In the genomic region with DNA sequence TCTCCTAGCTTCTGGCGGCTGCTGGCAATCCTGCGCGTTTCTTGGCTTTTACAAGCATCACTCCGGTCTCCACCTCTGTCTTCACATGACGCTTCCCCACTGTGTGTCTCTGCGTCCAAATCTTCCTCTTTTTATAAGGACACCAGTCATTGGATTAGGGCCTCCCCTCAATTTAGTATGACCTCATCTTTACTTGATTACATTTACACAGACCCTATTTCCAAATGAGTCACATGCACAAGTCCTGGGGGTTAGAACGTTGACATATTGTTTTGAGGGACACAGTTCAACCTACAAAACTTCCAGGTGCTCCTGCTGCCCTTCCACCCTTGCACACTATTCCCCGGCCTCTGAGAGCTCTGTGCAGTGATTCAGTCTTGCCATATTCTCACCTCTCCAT, we compare ENCODE assay signal across 24 cellular contexts.
DNase-seq lines count a peak whose midpoint lies in the region; ATAC-seq, FAIRE-seq and TF ChIP-seq lines count a peak whose summit lies in the region.
"Had no signal": no experiment of that assay in that cellular context is flagged by ENCODE, and none has a peak within 500 bp of the region (broad histone marks: within the 10 kb centered on the region; RNA-seq: fewer than 3 reads in every experiment).

No MANE protein-coding gene starts in this region.

- POLR2A ChIA-PET in HepG2 (lab: Yijun Ruan, JAX) = no interaction called here

- TF ChIP-seq EP300 in HepG2 (IDR thresholded peaks at IDR 0.05; ENCODE audit: low read depth in 2 of 2, low read length in 2 of 2) (no peak), HepG2 (CRISPR knock-in tag; IDR thresholded peaks at IDR 0.05; ENCODE audit: borderline replicate concordance) (no peak)

- intact Hi-C loops in HepG2 (cut with micrococcal nuclease; ENCODE audit: unreplicated experiment) = no loop called here
- intact Hi-C loops in right lobe of liver (cut with DNase I) = no loop called here

- no TSS peak for BruUV-seq in HepG2 (replicated peaks; lab: Mats Ljungman, UMichigan)

- no peak overlapping the region for H3K27ac ChIP-seq in HepG2 (ENCODE audit: extremely low read length, insufficient read depth, low read length)
- no peak overlapping the region for H3K27ac ChIP-seq in right lobe of liver
- H3K27ac ChIP-seq in endodermal cell (ENCODE audit: low read depth, low read length) = no peak overlapping the region
- H3K27ac ChIP-seq: A549; BLaER1 treated with 17β-estradiol and CSF1 and Interleukin-3, amounts not matched to agents 10 nM and 100 nM had no signal

- H3K9me3 ChIP-seq in HepG2 (ENCODE audit: low read length) (no peaks in the 10 kb centered on the region), right lobe of liver (no peaks in the 10 kb centered on the region), endodermal cell (ENCODE audit: control insufficient read depth, low read length) (no peaks in the 10 kb centered on the region)
- H3K9me3 ChIP-seq: A549; BE2C; BLaER1 treated with 17β-estradiol and CSF1 and Interleukin-3, amounts not matched to agents 10 nM and 100 nM; HAP-1 had no signal

- no peaks in the 10 kb centered on the region for H4K20me1 ChIP-seq in HepG2 (ENCODE audit: insufficient read depth, low read length)
- H4K20me1 ChIP-seq: BLaER1 treated with 17β-estradiol and CSF1 and Interleukin-3, amounts not matched to agents 10 nM and 100 nM had no signal

- H3K9me3 Mint-ChIP-seq in endodermal cell (no peaks in the 10 kb centered on the region), progenitor cell of endocrine pancreas (ENCODE audit: low read depth) (no peaks in the 10 kb centered on the region)
- H3K9me3 Mint-ChIP-seq: CD14-positive monocyte; CD4-positive, alpha-beta T cell; CD8-positive, alpha-beta memory T cell; GM23338 had no signal

- H3K79me2 ChIP-seq in HepG2 (ENCODE audit: insufficient read depth, low read length) = no peaks in the 10 kb centered on the region

- H3K4me1 ChIP-seq in HepG2 (ENCODE audit: insufficient read depth, low read length) = peaks cover 22% of the 10 kb centered on the region
- H3K4me1 ChIP-seq in right lobe of liver = no peaks in the 10 kb centered on the region
- peaks cover 7% of the 10 kb centered on the region for H3K4me1 ChIP-seq in endodermal cell (ENCODE audit: control insufficient read depth, insufficient read depth, low read length)
- H3K4me1 ChIP-seq: BLaER1 treated with 17β-estradiol and CSF1 and Interleukin-3, amounts not matched to agents 10 nM and 100 nM had no signal

- in situ Hi-C loops in HepG2 (cut with HindIII; ENCODE audit: extremely low pct_ligation_motif_present, low pct_unique_long_range_greater_than_20kb) = no loop called here

- H2AFZ ChIP-seq in HepG2 (ENCODE audit: low read length) = no peak overlapping the region

- 60% methylated on average over 8 of the region's 8 CpGs for WGBS in HepG2 (ENCODE audit: low lambda C conversion rate)
- 71% methylated on average over 5 of the region's 8 CpGs for WGBS in right lobe of liver (ENCODE audit: insufficient coverage, low coverage, low lambda C conversion rate, missing lambda C conversion rate)
- WGBS in endodermal cell (ENCODE audit: insufficient coverage in 1 of 2, insufficient read length in 1 of 2), 2 experiments = 93 to 98% methylated on average over 7 to 8 of the region's 8 CpGs

- H3K4me3 ChIP-seq in HepG2 (replicated peaks in 1 of 3; ENCODE audit: insufficient read depth in 1 of 3, low read depth in 2 of 3, low read length in 3 of 3) = no peak overlapping the region
- H3K4me3 ChIP-seq in right lobe of liver = no peak overlapping the region
- H3K4me3 ChIP-seq in endodermal cell (ENCODE audit: low read length) = no peak overlapping the region
- H3K4me3 ChIP-seq: A549; BLaER1 treated with 17β-estradiol and CSF1 and Interleukin-3, amounts not matched to agents 10 nM and 100 nM; GM23338; HAP-1 had no signal

- CTCF ChIA-PET in HepG2 (lab: Yijun Ruan, JAX; ENCODE audit: low intra/inter-chr PET ratio, low total read pairs) = no interaction called here

- no peaks in the 10 kb centered on the region for H3K36me3 ChIP-seq in HepG2 (replicated peaks in 1 of 2; ENCODE audit: control insufficient read depth in 1 of 2, insufficient read depth in 2 of 2, low read length in 2 of 2)
- H3K36me3 ChIP-seq in right lobe of liver = no peaks in the 10 kb centered on the region
- H3K36me3 ChIP-seq in endodermal cell (ENCODE audit: control insufficient read depth, insufficient read depth, low read length) = no peaks in the 10 kb centered on the region
- H3K36me3 ChIP-seq: BE2C; BLaER1 treated with 17β-estradiol and CSF1 and Interleukin-3, amounts not matched to agents 10 nM and 100 nM; HAP-1 had no signal

- H3K9ac ChIP-seq in HepG2 (ENCODE audit: insufficient read depth, low read depth, low read length) (no peak overlapping the region), endodermal cell (ENCODE audit: extremely low read depth, low read length, poor library complexity, severe bottlenecking) (no peak overlapping the region)
- H3K9ac ChIP-seq: BLaER1 treated with 17β-estradiol and CSF1 and Interleukin-3, amounts not matched to agents 10 nM and 100 nM had no signal

- H3K27me3 Mint-ChIP-seq in endodermal cell (ENCODE audit: insufficient read depth) (no peaks in the 10 kb centered on the region), progenitor cell of endocrine pancreas (peaks cover 19% of the 10 kb centered on the region)
- H3K27me3 Mint-ChIP-seq: CD4-positive, alpha-beta T cell had no signal

- no peak overlapping the region for H3K4me2 ChIP-seq in HepG2 (ENCODE audit: low read depth, low read length)
- H3K4me2 ChIP-seq: A549; BLaER1 treated with 17β-estradiol and CSF1 and Interleukin-3, amounts not matched to agents 10 nM and 100 nM had no signal

- H3K4me1 Mint-ChIP-seq in endodermal cell = peaks cover 61% of the 10 kb centered on the region
- H3K4me1 Mint-ChIP-seq in progenitor cell of endocrine pancreas (ENCODE audit: low read depth) = peaks cover 38% of the 10 kb centered on the region
- H3K4me1 Mint-ChIP-seq: CD14-positive monocyte; CD8-positive, alpha-beta memory T cell had no signal

- TF ChIP-seq POLR2A in HepG2 (IDR thresholded peaks at IDR 0.05; ENCODE audit: insufficient read depth in 1 of 2, low read depth in 2 of 2, low read length in 2 of 2) (no peak), right lobe of liver (IDR thresholded peaks at IDR 0.05) (no peak)

- ATAC-seq in HepG2 = no peak
- no peak for ATAC-seq in right lobe of liver
- ATAC-seq: A549, GM23338 had no signal

- H3K27ac Mint-ChIP-seq in endodermal cell = no peak overlapping the region
- peak overlapping the region; percentile 7 for H3K27ac Mint-ChIP-seq in progenitor cell of endocrine pancreas
- H3K27ac Mint-ChIP-seq: CD14-positive monocyte; CD4-positive, alpha-beta T cell; CD8-positive, alpha-beta memory T cell; GM23338 had no signal

- H3K36me3 Mint-ChIP-seq in endodermal cell (ENCODE audit: low read depth) (no peaks in the 10 kb centered on the region), progenitor cell of endocrine pancreas (ENCODE audit: insufficient read depth) (no peaks in the 10 kb centered on the region)
- H3K36me3 Mint-ChIP-seq: CD14-positive monocyte; CD8-positive, alpha-beta memory T cell had no signal

- no peak for FAIRE-seq in HepG2 (lab: Jason Lieb, UNC)
- FAIRE-seq: A549, D721Med, GM12891, GM18507, H54 had no signal

- no peak for TF ChIP-seq CTCF in HepG2 (CRISPR knock-in tag; IDR thresholded peaks at IDR 0.05)
- no peak for TF ChIP-seq CTCF in right lobe of liver (IDR thresholded peaks at IDR 0.05)
- TF ChIP-seq CTCF in endodermal cell (conservative IDR thresholded peaks at IDR 0.05) = no peak
- TF ChIP-seq CTCF in progenitor cell of endocrine pancreas (IDR thresholded peaks at IDR 0.05; ENCODE audit: unreplicated experiment) = no peak

- H3K27me3 ChIP-seq in HepG2 (ENCODE audit: control insufficient read depth in 1 of 2, insufficient read depth in 2 of 2, low read length in 2 of 2) = peaks cover 2 to 65% of the 10 kb centered on the region in 2 experiments; a peak in 3 of 5 replicates
- no peaks in the 10 kb centered on the region for H3K27me3 ChIP-seq in right lobe of liver
- H3K27me3 ChIP-seq in endodermal cell (ENCODE audit: control insufficient read depth, insufficient read depth, low read length, poor library complexity, severe bottlenecking) = no peaks in the 10 kb centered on the region
- H3K27me3 ChIP-seq: BE2C had no signal

- DNase-seq in HepG2 (ENCODE audit: low spot score) (no peak), right lobe of liver (no peak), endodermal cell (peak; percentile 28), progenitor cell of endocrine pancreas (ENCODE audit: low spot score, unreplicated experiment) (no peak), mucosa of gallbladder (ENCODE audit: low spot score) (no peak), EL (no peak)
- DNase-seq: 8988T; ACHN; AML-193; BE2C; CD4-positive, alpha-beta T cell; CD8-positive, alpha-beta memory T cell; DMS 273 treated with DMSO at 0.1 percent for 48 hours; DMS79; GF-D8 had no signal

- H3K4me3 Mint-ChIP-seq in endodermal cell (no peak overlapping the region), progenitor cell of endocrine pancreas (ENCODE audit: low read depth) (no peak overlapping the region)
- H3K4me3 Mint-ChIP-seq: CD14-positive monocyte; CD4-positive, alpha-beta T cell; CD8-positive, alpha-beta memory T cell; GM23338 had no signal

- no peak for TF ChIP-seq RAD21 in HepG2 (CRISPR knock-in tag; IDR thresholded peaks at IDR 0.05)

TF ChIP-seq in HepG2, 621 proteins besides CTCF, POLR2A, EP300 and RAD21:
- TF ChIP-seq HCFC1 (IDR thresholded peaks at IDR 0.05; ENCODE audit: low read depth, low read length) (no peak), ATF7 (IDR thresholded peaks at IDR 0.05) (peak; percentile 84), ATF7 (CRISPR knock-in tag; IDR thresholded peaks at IDR 0.05) (no peak)
